8 cellular contexts compared by ENCODE assay signal in genomic region chr2:197706839-197707207, GRCh38. TPM values are rescaled to one million over a fixed set of nuclear protein-coding genes. Genes with fewer than 3 reads are reported as not detected.
DNase-seq lines count a peak whose midpoint lies in the region; ATAC-seq and TF ChIP-seq lines count a peak whose summit lies in the region.

No MANE protein-coding gene starts in this region.

- peak; percentile 12 for DNase-seq in HEK293T (ENCODE audit: extremely low spot score)
- no peak for DNase-seq in astrocyte of the spinal cord (ENCODE audit: low read depth, low spot score)
- no peak for DNase-seq in right lobe of liver
- no peak for DNase-seq in GM19240 (ENCODE audit: insufficient read length, low spot score)
- DNase-seq in GM13976 (ENCODE audit: low spot score) = no peak
- no peak for DNase-seq in stimulated activated CD4-positive, alpha-beta T cell treated with anti-CD3 and anti-CD28 coated beads, Interleukin-4, amount 100 ng/mL, for 24 hours
- DNase-seq in NOMO-1 treated with dmso at 0.1 percent for 144 hours (lab: John Stamatoyannopoulos, UW; ENCODE audit: unreplicated experiment) = no peak

- intact Hi-C loops in right lobe of liver (cut with DNase I) = no loop called here

- H3K9me3 ChIP-seq in right lobe of liver = no peaks in the 10 kb centered on the region

- H3K27ac ChIP-seq in 22Rv1 (peak overlapping the region; percentile 74), right lobe of liver (no peak overlapping the region)

- 78% methylated on average over 2 of the region's 5 CpGs for WGBS in right lobe of liver (ENCODE audit: insufficient coverage, low coverage, low lambda C conversion rate, missing lambda C conversion rate)

- no peak for TF ChIP-seq POLR2A in right lobe of liver (IDR thresholded peaks at IDR 0.05)

- POLR2A ChIA-PET in HEK293T (lab: Yijun Ruan, JAX) = interaction anchor here (1.2 to 2.8 kb wide), 2 partner anchors 191 to 207 kb away, joined by 5 to 17 read pairs; partner anchors contain the start of genes HSPD1, HSPE1 and MOB4

- peaks cover 0 to 27% (median 10%) of the 10 kb centered on the region in 4 donors for H3K4me1 ChIP-seq in right lobe of liver

- CTCF ChIA-PET in HEK293T (lab: Yijun Ruan, JAX) = interaction anchor here (0.6 to 0.7 kb wide), 3 partner anchors 54 to 609 kb away, joined by 3 to 4 read pairs (median 3); no protein-coding TSS in a partner anchor

- H3K36me3 ChIP-seq in right lobe of liver = no peaks in the 10 kb centered on the region

- no peak for ATAC-seq in right lobe of liver

- in situ Hi-C loops in astrocyte of the spinal cord (cut with HindIII; ENCODE audit: low sequenced_read_pairs) (no loop called here), GM13976 (cut with MboI; ENCODE audit: low sequenced_read_pairs, unreplicated experiment) (loop anchor here (5.0 kb wide), 1 partner anchor 70 kb away; no protein-coding TSS in a partner anchor)

- H3K4me3 ChIP-seq in astrocyte of the spinal cord (ENCODE audit: low read depth, low read length) = peak overlapping the region; percentile 86
- H3K4me3 ChIP-seq in right lobe of liver = peak overlapping the region; percentile 80 to 93 (median 89)

- H3K27me3 ChIP-seq in right lobe of liver = no peaks in the 10 kb centered on the region

- TF ChIP-seq CTCF in 22Rv1 (IDR thresholded peaks at IDR 0.05) (no peak), astrocyte of the spinal cord (IDR thresholded peaks at IDR 0.05; ENCODE audit: low read depth, low read length) (no peak), right lobe of liver (IDR thresholded peaks at IDR 0.05) (no peak), GM13976 (IDR thresholded peaks at IDR 0.05; ENCODE audit: borderline replicate concordance, control extremely low read depth, extremely low read depth, insufficient read depth, missing control alignments) (no peak)

TF ChIP-seq in HEK293T, 16 proteins besides CTCF, POLR2A, EP300 and RAD21:
- no peak for TF ChIP-seq NFRKB (IDR thresholded peaks at IDR 0.05)
- no peak for TF ChIP-seq ARNT (IDR thresholded peaks at IDR 0.05)
- TF ChIP-seq BHLHE40 (IDR thresholded peaks at IDR 0.05; ENCODE audit: borderline replicate concordance) = no peak
- no peak for TF ChIP-seq SP1 (IDR thresholded peaks at IDR 0.05)
- TF ChIP-seq L3MBTL2 (conservative IDR thresholded peaks at IDR 0.05) = no peak
- TF ChIP-seq SUZ12 (IDR thresholded peaks at IDR 0.05) = no peak
- no peak for TF ChIP-seq CTBP1 (IDR thresholded peaks at IDR 0.05; ENCODE audit: borderline replicate concordance)
- no peak for TF ChIP-seq LEF1 (IDR thresholded peaks at IDR 0.05; ENCODE audit: borderline replicate concordance)
- no peak for TF ChIP-seq FOXA1 (IDR thresholded peaks at IDR 0.05)
- TF ChIP-seq ZNF384 (IDR thresholded peaks at IDR 0.05) = no peak
- no peak for TF ChIP-seq FOXM1 (IDR thresholded peaks at IDR 0.05; ENCODE audit: borderline replicate concordance)
- no peak for TF ChIP-seq FOXK2 (IDR thresholded peaks at IDR 0.05)
- no peak for TF ChIP-seq ELF4 (IDR thresholded peaks at IDR 0.05)
- TF ChIP-seq PKNOX1 (IDR thresholded peaks at IDR 0.05) = no peak
- no peak for TF ChIP-seq TARDBP (IDR thresholded peaks at IDR 0.05)
- TF ChIP-seq HDGF (IDR thresholded peaks at IDR 0.05; ENCODE audit: borderline replicate concordance) = no peak
TF ChIP-seq in HEK293T: peak in this region for 0.

RNA-seq across cellular contexts. Expression of gene MARS2, which starts 1.7 kb away (rescaled TPM):
- total RNA-seq in right lobe of liver = 10 to 100 TPM in 2 of 6 experiments, 1 to 10 TPM in 4; 5.1 to 15.1 (median 6.6) TPM

RNA-seq across cellular contexts. Expression of gene RFTN2, which starts 31.4 kb away (rescaled TPM):
- total RNA-seq in right lobe of liver = 1 to 10 TPM in 4 of 6 experiments, under 1 TPM in 2; 0.58 to 1.9 (median 1.0) TPM
